Comparison of ENCODE assay signal across 17 cellular contexts in the genomic region with DNA sequence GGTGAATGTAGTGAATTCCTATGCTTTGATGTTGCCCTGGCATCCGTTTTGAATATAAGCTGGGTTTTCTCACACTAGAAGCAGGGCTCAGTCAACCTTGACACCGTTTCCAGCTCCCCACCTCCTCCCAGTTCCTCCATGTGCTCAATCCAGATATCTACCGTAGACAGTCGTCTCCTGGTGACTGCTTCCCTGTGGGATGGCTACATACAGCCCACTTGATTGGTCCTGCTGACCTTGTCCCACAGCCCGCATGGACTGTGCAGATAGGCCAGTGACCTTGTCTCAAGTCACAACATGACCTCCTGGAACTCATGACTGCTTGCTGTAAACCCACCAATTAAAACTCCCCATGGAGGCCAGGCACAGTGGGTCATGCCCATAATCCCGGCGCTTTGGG. TPM values are rescaled to one million over a fixed set of nuclear protein-coding genes. Genes with fewer than 3 reads are reported as not detected.
DNase-seq lines count a peak whose midpoint lies in the region; ATAC-seq and TF ChIP-seq lines count a peak whose summit lies in the region.
"Had no signal": no experiment of that assay in that cellular context is flagged by ENCODE, and none has a peak within 500 bp of the region (broad histone marks: within the 10 kb centered on the region; RNA-seq: fewer than 3 reads in every experiment).

No MANE protein-coding gene starts in this region.

- no peaks in the 10 kb centered on the region for H3K27me3 ChIP-seq in dorsolateral prefrontal cortex
- H3K27me3 ChIP-seq: MG63, ovary, right lobe of liver had no signal

- H3K9me3 Mint-ChIP-seq in stimulated activated effector memory CD8-positive, alpha-beta T cell treated with anti-CD3 and anti-CD28 coated beads, Interleukin-12 subunit alpha, Interleukin-12 subunit beta, amount 100 ng/mL, for 72 hours = no peaks in the 10 kb centered on the region
- H3K9me3 Mint-ChIP-seq: GM23338 had no signal

- peak overlapping the region; percentile 40 for H3K27ac Mint-ChIP-seq in stimulated activated effector memory CD8-positive, alpha-beta T cell treated with anti-CD3 and anti-CD28 coated beads, Interleukin-12 subunit alpha, Interleukin-12 subunit beta, amount 100 ng/mL, for 72 hours
- H3K27ac Mint-ChIP-seq: GM23338 had no signal

- ATAC-seq in stimulated activated effector memory CD8-positive, alpha-beta T cell treated with anti-CD3 and anti-CD28 coated beads, Interleukin-12 subunit alpha, Interleukin-12 subunit beta, amount 100 ng/mL, for 72 hours = no peak
- ATAC-seq in HG03469 (IDR thresholded peaks at IDR 0.05; ENCODE audit: unreplicated experiment) = no peak
- ATAC-seq: GM23338, right lobe of liver had no signal

- TF ChIP-seq CTCF in GM12875 (IDR thresholded peaks at IDR 0.05; ENCODE audit: borderline replicate concordance, insufficient read depth, low read depth, low read length) (no peak), dorsolateral prefrontal cortex (IDR thresholded peaks at IDR 0.05 in 54 of 56, conservative IDR thresholded peaks at IDR 0.05 in 2 of 56; ENCODE audit: low read depth in 1 of 56, partially characterized antibody in 56 of 56) (no peak)

- H3K4me1 Mint-ChIP-seq in stimulated activated effector memory CD8-positive, alpha-beta T cell treated with anti-CD3 and anti-CD28 coated beads, Interleukin-12 subunit alpha, Interleukin-12 subunit beta, amount 100 ng/mL, for 72 hours = peaks cover 95% of the 10 kb centered on the region

- peak overlapping the region in 53 of 59 donors; percentile 1 to 100 (median 97) for H3K27ac ChIP-seq in dorsolateral prefrontal cortex
- H3K27ac ChIP-seq: esophagus squamous epithelium, ovary, right lobe of liver had no signal

- intact Hi-C loops in dorsolateral prefrontal cortex (cut with DNase I) = no loop called here

- H3K4me3 ChIP-seq in GM12875 (ENCODE audit: low read depth, low read length) (peak overlapping the region; percentile 18), dorsolateral prefrontal cortex (no peak overlapping the region)
- H3K4me3 ChIP-seq: esophagus squamous epithelium, GM23338, MG63, ovary, right lobe of liver had no signal

- peak; percentile 19 for DNase-seq in OCI-M1 (lab: John Stamatoyannopoulos, UW)
- no peak for DNase-seq in dorsolateral prefrontal cortex
- no peak for DNase-seq in stimulated activated effector memory CD8-positive, alpha-beta T cell treated with anti-CD3 and anti-CD28 coated beads, Interleukin-12 subunit alpha, Interleukin-12 subunit beta, amount 100 ng/mL, for 72 hours (ENCODE audit: low spot score in 2 of 2)
- DNase-seq in DMS53 treated with DMSO at 0.1 percent for 48 hours (lab: John Stamatoyannopoulos, UW; ENCODE audit: unreplicated experiment) = no peak
- DNase-seq in UCSD-AML1 (lab: John Stamatoyannopoulos, UW; ENCODE audit: unreplicated experiment) = no peak
- DNase-seq: activated CD4-positive, alpha-beta T cell treated with anti-CD3 and anti-CD28 coated beads, Interleukin-2, amount 50 U/mL, for 4 hours; Calu3; esophagus squamous epithelium; MG63; NCI-H187; NCI-H345; ovary; right lobe of liver had no signal

- H3K36me3 Mint-ChIP-seq in stimulated activated effector memory CD8-positive, alpha-beta T cell treated with anti-CD3 and anti-CD28 coated beads, Interleukin-12 subunit alpha, Interleukin-12 subunit beta, amount 100 ng/mL, for 72 hours = peaks cover 92% of the 10 kb centered on the region

- H3K4me3 Mint-ChIP-seq in stimulated activated effector memory CD8-positive, alpha-beta T cell treated with anti-CD3 and anti-CD28 coated beads, Interleukin-12 subunit alpha, Interleukin-12 subunit beta, amount 100 ng/mL, for 72 hours = no peak overlapping the region
- H3K4me3 Mint-ChIP-seq: GM23338 had no signal

RNA-seq across cellular contexts. Expression of gene SEMA7A, which starts 8.1 kb away (rescaled TPM):
- 100 to 1,000 TPM in 2 of 120 experiments, 10 to 100 TPM in 118; 34.1 to 116 (median 63.6) TPM for total RNA-seq in dorsolateral prefrontal cortex

RNA-seq across cellular contexts. Expression of gene UBL7, which starts 35.3 kb away (rescaled TPM):
- total RNA-seq in dorsolateral prefrontal cortex = 100 to 1,000 TPM in 1 of 120 experiments, 10 to 100 TPM in 119; 46.8 to 107 (median 78.1) TPM

RNA-seq across cellular contexts. Expression of gene CYP11A1, which starts 58.2 kb away (rescaled TPM):
- 1 to 10 TPM in 106 of 120 experiments, under 1 TPM in 14; 0.37 to 5.5 (median 2.0) TPM for total RNA-seq in dorsolateral prefrontal cortex
- total RNA-seq: Calu3, glomerular endothelial cell had no signal
